9 cellular contexts compared by ENCODE assay signal in genomic region chr6:127185410-127185809, GRCh38.
"Had no signal": no experiment of that assay in that cellular context is flagged by ENCODE, and none has a peak within 500 bp of the region (broad histone marks: within the 10 kb centered on the region; RNA-seq: fewer than 3 reads in every experiment).

No MANE protein-coding gene starts in this region.

- H3K27me3 Mint-ChIP-seq: IgD-negative memory B cell had no signal

- H3K4me3 ChIP-seq: GM23338 had no signal

- H3K9me3 Mint-ChIP-seq: GM23338, H9 had no signal

- H2AFZ ChIP-seq: GM23338 had no signal

- H3K4me1 Mint-ChIP-seq: IgD-negative memory B cell had no signal

- H3K27ac Mint-ChIP-seq: GM23338, H9, IgD-negative memory B cell had no signal

- FAIRE-seq: H1, H54, HepG2 had no signal

- ATAC-seq: GM23338, HepG2 had no signal

- H3K4me3 Mint-ChIP-seq: GM23338, H9, IgD-negative memory B cell had no signal

- DNase-seq: H9, HCEC 1CT, KBM-7 had no signal

- H3K4me2 ChIP-seq: GM23338 had no signal

- H3K27ac ChIP-seq: HL-60 had no signal

- H3K36me3 Mint-ChIP-seq: IgD-negative memory B cell had no signal
